ENCODE assay signal across 8 cellular contexts in the genomic region with DNA sequence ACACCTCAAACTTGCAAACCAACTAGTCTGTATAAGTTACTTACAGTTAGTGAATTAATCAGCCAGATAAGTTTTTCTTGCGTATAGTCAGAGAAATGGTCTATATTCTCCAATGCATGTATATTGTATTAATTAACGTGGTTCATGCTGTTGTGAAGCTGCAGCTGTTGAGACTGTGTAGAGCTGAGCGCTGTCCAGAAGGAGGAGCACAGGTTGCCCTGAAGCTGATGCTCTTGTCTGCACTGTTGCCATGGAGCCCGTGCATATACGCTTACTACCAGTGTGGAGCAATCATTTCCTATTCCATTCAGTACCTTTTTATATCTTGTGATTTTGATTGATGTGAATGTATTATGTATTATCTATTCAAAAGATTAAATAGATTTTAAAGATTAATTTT.
A peak's percentile ranks its signal among the peaks of the same experiment; 100 is the strongest.
DNase-seq lines count a peak whose midpoint lies in the region; ATAC-seq lines count a peak whose summit lies in the region.

No MANE protein-coding gene starts in this region.

- no peak overlapping the region for H3K4me3 Mint-ChIP-seq in central memory CD8-positive, alpha-beta T cell

- no peak overlapping the region for H3K27ac Mint-ChIP-seq in central memory CD8-positive, alpha-beta T cell (ENCODE audit: low read depth)

- peak; percentile 100 for ATAC-seq in central memory CD8-positive, alpha-beta T cell (replicated peaks; ENCODE audit: extremely low read depth, poor library complexity, severe bottlenecking)
- ATAC-seq in GM19397 (IDR thresholded peaks at IDR 0.05; ENCODE audit: unreplicated experiment), result no peak
- no peak for ATAC-seq in HG03439 (IDR thresholded peaks at IDR 0.05; ENCODE audit: unreplicated experiment)

- DNase-seq in EH (ENCODE audit: low read depth) (peak; percentile 19), HT-29 (ENCODE audit: low spot score) (peak; percentile 55), T-helper 1 cell (peak; percentile 14 to 60 (median 45)), 8988T (no peak)
- DNase-seq in central memory CD8-positive, alpha-beta T cell (ENCODE audit: low spot score in 2 of 2), result peak; percentile 17 to 52
- DNase-seq in stimulated activated CD4-positive, alpha-beta T cell treated with anti-CD3 and anti-CD28 coated beads, Interleukin-4, amount 100 ng/mL, for 24 hours, result peak; percentile 26

- peaks cover 27% of the 10 kb centered on the region for H3K27me3 Mint-ChIP-seq in central memory CD8-positive, alpha-beta T cell

- peaks cover 3% of the 10 kb centered on the region for H3K36me3 Mint-ChIP-seq in central memory CD8-positive, alpha-beta T cell (ENCODE audit: insufficient read depth)

- H3K4me1 Mint-ChIP-seq in central memory CD8-positive, alpha-beta T cell, result no peaks in the 10 kb centered on the region

- H3K9me3 Mint-ChIP-seq in central memory CD8-positive, alpha-beta T cell, result no peaks in the 10 kb centered on the region
